9 cellular contexts compared by ENCODE assay signal in genomic region chr13:48653074-48654054, GRCh38. TPM values are rescaled to one million over a fixed set of nuclear protein-coding genes. Genes with fewer than 3 reads are reported as not detected.
DNase-seq lines count a peak whose midpoint lies in the region; TF ChIP-seq lines count a peak whose summit lies in the region.
"Had no signal": no experiment of that assay in that cellular context is flagged by ENCODE, and none has a peak within 500 bp of the region (broad histone marks: within the 10 kb centered on the region; RNA-seq: fewer than 3 reads in every experiment).

Gene CYSLTR2 (plus strand): TSS chr13:48653929. CDS start chr13:48706818, 52,889 bp downstream.

- no peaks in the 10 kb centered on the region for H3K79me2 ChIP-seq in osteoblast (ENCODE audit: insufficient read depth, low read length)

- H3K27ac ChIP-seq in osteoblast (ENCODE audit: low read depth, low read length), result no peak within 1 kb of the TSS

- peak; percentile 13 for TF ChIP-seq POLR2A in erythroblast (IDR thresholded peaks at IDR 0.05; ENCODE audit: low read length)

- H3K27me3 ChIP-seq in osteoblast (ENCODE audit: insufficient read depth, low read length), result no peaks in the 10 kb centered on the region

- H3K4me1 Mint-ChIP-seq in HFFc6 (ENCODE audit: low read depth), result no peaks in the 10 kb centered on the region; the same call in 1 of the 2 replicates
- H3K4me1 Mint-ChIP-seq: nephron had no signal

- H3K36me3 Mint-ChIP-seq in HFFc6 (ENCODE audit: low read depth), result no peaks in the 10 kb centered on the region

- no peak within 1 kb of the TSS for H3K27ac Mint-ChIP-seq in HFFc6

- H2AFZ ChIP-seq in osteoblast (ENCODE audit: low read length), result peak within 1 kb of the TSS; percentile 35

- DNase-seq in GM12865 (ENCODE audit: low read depth), result peak; percentile 53
- peak; percentile 49 for DNase-seq in HFFc6
- DNase-seq in OCI-M1 (lab: John Stamatoyannopoulos, UW), result peak; percentile 88
- no peak for DNase-seq in erythroblast (lab: John Stamatoyannopoulos, UW)
- DNase-seq in osteoblast (ENCODE audit: insufficient read length, low spot score, missing footprints), result no peak
- no peak for DNase-seq in cerebellum (ENCODE audit: low spot score)
- DNase-seq in NCI-H2196 treated with DMSO at 0.1 percent for 48 hours (lab: John Stamatoyannopoulos, UW; ENCODE audit: unreplicated experiment), result no peak
- no peak for DNase-seq in GM19238 (ENCODE audit: insufficient read length, low spot score)

- TF ChIP-seq CTCF in GM12865 (IDR thresholded peaks at IDR 0.05; ENCODE audit: insufficient read depth, low read depth, low read length, missing control alignments) (no peak), HFFc6 (IDR thresholded peaks at IDR 0.05) (no peak), osteoblast (IDR thresholded peaks at IDR 0.05; ENCODE audit: extremely low read depth, low read depth, low read length) (no peak)

- no peaks in the 10 kb centered on the region for H3K9me3 ChIP-seq in osteoblast (ENCODE audit: low read depth, low read length)

- H3K4me3 ChIP-seq in GM12865 (ENCODE audit: low read depth, low read length), result no peak within 1 kb of the TSS
- no peak within 1 kb of the TSS for H3K4me3 ChIP-seq in osteoblast (ENCODE audit: insufficient read depth, low read length)

- no peaks in the 10 kb centered on the region for H3K36me3 ChIP-seq in osteoblast (ENCODE audit: insufficient read depth, low read length)

- H3K4me1 ChIP-seq in osteoblast (ENCODE audit: insufficient read depth, low read length), result no peaks in the 10 kb centered on the region

- H3K4me2 ChIP-seq in osteoblast (ENCODE audit: insufficient read depth, low read length), result peak within 1 kb of the TSS; percentile 41

- H3K27me3 Mint-ChIP-seq in HFFc6 (ENCODE audit: insufficient read depth), result peaks cover 11% of the 10 kb centered on the region

- H4K20me1 ChIP-seq in osteoblast (ENCODE audit: insufficient read depth, low read length), result no peaks in the 10 kb centered on the region

- H3K4me3 Mint-ChIP-seq in HFFc6, result no peak within 1 kb of the TSS
- H3K4me3 Mint-ChIP-seq: nephron had no signal

- H3K9me3 Mint-ChIP-seq in HFFc6, result no peaks in the 10 kb centered on the region

RNA-seq across cellular contexts. Expression of gene CYSLTR2, which starts in this region (rescaled TPM):
- not detected for total RNA-seq in HFFc6 (2021; fragmentation: NEBNext Ultra II Directional; extraction: Animal tissue kit (Norgen Biotek cat#: 25700))
- total RNA-seq in osteoblast (under 0.01 TPM in 2 replicates), cerebellum (1.5 TPM)

Comparison
In these comparisons a context has a peak if more than half of its experiments do, and no peak if none do; other contexts are left out.
1. Peak in DNase-seq in HFFc6; RNA of the gene not detected or under 1 TPM.
2. DNase-seq: peak in GM12865 (single experiment) and OCI-M1 (single experiment); none in erythroblast (0 of 2), osteoblast (single experiment), cerebellum (single experiment), NCI-H2196 treated with DMSO at 0.1 percent for 48 hours (single experiment) and GM19238 (single experiment).